ENCODE assay signal across 8 cellular contexts in genomic region chr19:18291590-18292459, GRCh38. TPM values are rescaled to one million over a fixed set of nuclear protein-coding genes. Genes with fewer than 3 reads are reported as not detected.
DNase-seq lines count a peak whose midpoint lies in the region; ATAC-seq lines count a peak whose summit lies in the region.

No MANE protein-coding gene starts in this region.

- peak; percentile 39 for ATAC-seq in HG02588 (IDR thresholded peaks at IDR 0.05; ENCODE audit: unreplicated experiment)
- no peak for ATAC-seq in HG03571 (IDR thresholded peaks at IDR 0.05; ENCODE audit: unreplicated experiment)

- H3K36me3 ChIP-seq in esophagus (ENCODE audit: control insufficient read depth in 2 of 2, insufficient read depth in 2 of 2, low read length in 1 of 2) (no peaks in the 10 kb centered on the region), mucosa of stomach (ENCODE audit: control insufficient read depth, insufficient read depth, low read length) (no peaks in the 10 kb centered on the region)

- 0 to 1% methylated on average over 61 to 75 of the region's 75 CpGs for WGBS in esophagus, 2 donors

- H3K9ac ChIP-seq in mucosa of stomach (ENCODE audit: low read length), result peak overlapping the region; percentile 96

- peak overlapping the region; percentile 95 to 98 for H3K27ac ChIP-seq in esophagus (ENCODE audit: low read depth in 2 of 2, low read length in 1 of 2)

- H3K4me3 ChIP-seq in esophagus (ENCODE audit: low read depth in 1 of 2, low read length in 2 of 2) (peak overlapping the region; percentile 53 to 67), mucosa of stomach (ENCODE audit: low read length) (peak overlapping the region; percentile 66)

- H3K27me3 ChIP-seq in esophagus (ENCODE audit: control insufficient read depth in 1 of 2, insufficient read depth in 2 of 2, low read length in 2 of 2) (no peaks in the 10 kb centered on the region), mucosa of stomach (ENCODE audit: control insufficient read depth, insufficient read depth, low read length) (no peaks in the 10 kb centered on the region)

- peak; percentile 81 for DNase-seq in GF-D8 (lab: John Stamatoyannopoulos, UW)
- peak; percentile 86 for DNase-seq in NOMO-1 treated with dmso at 0.1 percent for 144 hours (lab: John Stamatoyannopoulos, UW; ENCODE audit: unreplicated experiment)
- peak; percentile 79 for DNase-seq in activated T-cell treated with anti-CD3 and anti-CD28 coated beads, Interleukin-2, amount 50 U/mL, for 1 hour
- peak; percentile 89 to 94 for DNase-seq in stimulated activated CD8-positive, alpha-beta memory T cell treated with anti-CD3 and anti-CD28 coated beads, Interleukin-7, amount 100 ng/mL, for 48 hours (ENCODE audit: extremely low read depth in 1 of 2, low read depth in 1 of 2)

- peaks cover 4 to 6% of the 10 kb centered on the region in 2 donors for H3K4me1 ChIP-seq in esophagus (ENCODE audit: control insufficient read depth in 2 of 2, insufficient read depth in 2 of 2, low read length in 1 of 2)
- peaks cover 30% of the 10 kb centered on the region for H3K4me1 ChIP-seq in mucosa of stomach (ENCODE audit: control insufficient read depth, insufficient read depth, low read length)

- H3K9me3 ChIP-seq in esophagus (ENCODE audit: control insufficient read depth in 2 of 2, insufficient read depth in 1 of 2, low read depth in 1 of 2, low read length in 1 of 2) (peaks cover 0 to 2% of the 10 kb centered on the region in 2 donors), mucosa of stomach (ENCODE audit: control insufficient read depth, low read length) (no peaks in the 10 kb centered on the region)

RNA-seq across cellular contexts. Expression of gene JUND, which starts 10.4 kb away (rescaled TPM):
- polyA plus RNA-seq in esophagus, result 10 to 100 TPM; 57.9 to 84.5 TPM

RNA-seq across cellular contexts. Expression of gene IQCN, which starts 17.6 kb away (rescaled TPM):
- 10 to 100 TPM in 1 of 2 donors, under 1 TPM in 1; 0.88 to 12.2 TPM for polyA plus RNA-seq in esophagus

RNA-seq across cellular contexts. Expression of gene LSM4, which starts 31.1 kb away (rescaled TPM):
- polyA plus RNA-seq in esophagus, result 100 to 1,000 TPM in 1 of 2 donors, 10 to 100 TPM in 1; 96.9 to 113 TPM

RNA-seq across cellular contexts. Expression of gene PGPEP1, which starts 48.6 kb away (rescaled TPM):
- polyA plus RNA-seq in esophagus, result 1 to 10 TPM; 1.8 to 1.9 TPM
